In the genomic region with DNA sequence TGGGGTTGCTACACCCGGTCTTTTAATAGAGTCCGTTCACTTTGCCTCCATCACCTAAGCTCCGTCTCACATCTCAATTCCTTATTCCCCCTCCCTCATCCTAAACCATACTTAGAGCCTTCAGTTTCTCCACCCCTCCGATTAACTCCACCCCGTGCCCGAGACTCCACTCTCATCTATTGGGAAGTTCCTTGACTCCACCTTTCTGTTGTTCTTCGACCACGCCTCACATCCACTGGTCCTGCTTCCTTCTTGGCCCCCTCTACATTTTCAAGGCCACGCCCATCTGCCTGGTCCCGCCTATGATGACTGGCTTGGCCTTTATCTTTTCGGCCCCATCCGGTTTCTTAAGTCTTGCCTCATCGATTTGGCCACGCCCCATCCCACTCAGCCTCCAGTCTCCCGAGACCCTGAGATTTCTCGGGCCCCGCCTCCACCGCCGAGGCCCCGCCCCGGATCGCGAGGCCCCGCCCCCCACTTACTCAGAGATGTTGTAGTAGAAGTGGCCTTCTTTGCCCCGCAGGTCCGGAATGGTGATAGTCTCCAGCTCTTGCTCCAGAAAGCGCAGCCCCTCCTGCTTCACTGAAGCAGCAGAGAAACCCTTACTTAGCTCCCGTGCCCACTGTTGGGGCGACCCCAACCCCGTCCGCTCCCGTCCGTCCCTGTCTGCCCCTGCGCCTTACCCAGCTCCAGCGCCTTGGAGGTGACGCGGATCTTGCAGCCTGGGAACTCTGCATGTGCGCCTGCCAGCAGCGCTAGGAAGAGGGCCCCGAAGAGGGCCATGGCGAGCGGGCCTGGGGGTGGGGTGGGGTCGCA, we compare ENCODE assay signal across 8 cellular contexts. TPM values are rescaled to one million over a fixed set of nuclear protein-coding genes. Genes with fewer than 3 reads are reported as not detected.
DNase-seq lines count a peak whose midpoint lies in the region; ATAC-seq and TF ChIP-seq lines count a peak whose summit lies in the region.

No MANE protein-coding gene starts in this region.

- peak overlapping the region; percentile 82 for H3K4me3 Mint-ChIP-seq in activated naive CD4-positive, alpha-beta T cell treated with anti-CD3 and anti-CD28 coated beads for 36 hours

- no peaks in the 10 kb centered on the region for H3K9me3 ChIP-seq in suprapubic skin

- peaks cover 16% of the 10 kb centered on the region for H3K27me3 Mint-ChIP-seq in activated naive CD4-positive, alpha-beta T cell treated with anti-CD3 and anti-CD28 coated beads for 36 hours (ENCODE audit: low read depth)

- H3K4me3 ChIP-seq in suprapubic skin: peak overlapping the region; percentile 56

- in situ Hi-C loops in Caki2 (cut with HindIII; ENCODE audit: low pct_unique_long_range_greater_than_20kb, low sequenced_read_pairs): no loop called here
- in situ Hi-C loops in SK-MEL-5 (cut with HindIII; ENCODE audit: low pct_unique_long_range_greater_than_20kb, low sequenced_read_pairs): no loop called here

- H3K4me1 ChIP-seq in suprapubic skin: peaks cover 31% of the 10 kb centered on the region

- peaks cover 27% of the 10 kb centered on the region for H3K36me3 ChIP-seq in suprapubic skin

- TF ChIP-seq CTCF in suprapubic skin (IDR thresholded peaks at IDR 0.05): no peak

- H3K4me1 Mint-ChIP-seq in activated naive CD4-positive, alpha-beta T cell treated with anti-CD3 and anti-CD28 coated beads for 36 hours (ENCODE audit: low read depth): peaks cover 20% of the 10 kb centered on the region

- no peak for TF ChIP-seq EP300 in suprapubic skin (IDR thresholded peaks at IDR 0.05)

- no peaks in the 10 kb centered on the region for H3K27me3 ChIP-seq in suprapubic skin

- no peaks in the 10 kb centered on the region for H3K9me3 Mint-ChIP-seq in activated naive CD4-positive, alpha-beta T cell treated with anti-CD3 and anti-CD28 coated beads for 36 hours

- H3K27ac ChIP-seq in suprapubic skin: peak overlapping the region; percentile 84

- CTCF ChIA-PET in activated naive CD4-positive, alpha-beta T cell treated with anti-CD3 and anti-CD28 coated beads for 36 hours (lab: Charles Lee): interaction anchor here (1.4 to 2.9 kb wide), 2 partner anchors 21 to 112 kb away, joined by 3 to 7 read pairs; a partner anchor contains a TSS

- no peaks in the 10 kb centered on the region for H3K36me3 Mint-ChIP-seq in activated naive CD4-positive, alpha-beta T cell treated with anti-CD3 and anti-CD28 coated beads for 36 hours (ENCODE audit: low read depth)

- H3K27ac Mint-ChIP-seq in activated naive CD4-positive, alpha-beta T cell treated with anti-CD3 and anti-CD28 coated beads for 36 hours: peak overlapping the region; percentile 25

- peak; percentile 69 for ATAC-seq in GM21367 (IDR thresholded peaks at IDR 0.05; ENCODE audit: unreplicated experiment)

- intact Hi-C loops in activated naive CD4-positive, alpha-beta T cell treated with anti-CD3 and anti-CD28 coated beads for 36 hours (cut with micrococcal nuclease): loop anchor here (1.0 kb wide), 4 partner anchors 20 to 61 kb away; a partner anchor contains a TSS

- 4% methylated on average over 25 of the region's 43 CpGs for WGBS in suprapubic skin

- TF ChIP-seq POLR2A in suprapubic skin (IDR thresholded peaks at IDR 0.05): no peak

- DNase-seq in Caki2 (ENCODE audit: low read depth): peak; percentile 100
- peak; percentile 85 for DNase-seq in HT1080 (ENCODE audit: low read depth)
- DNase-seq in SK-MEL-5 (ENCODE audit: low read depth, low spot score): peak; percentile 90
- peak; percentile 97 for DNase-seq in activated naive CD4-positive, alpha-beta T cell treated with anti-CD3 and anti-CD28 coated beads for 36 hours
- peak; percentile 97 for DNase-seq in glomerular visceral epithelial cell (ENCODE audit: extremely low spot score)
- DNase-seq in occipital lobe (lab: John Stamatoyannopoulos, UW): peak; percentile 77
- peak; percentile 99 for DNase-seq in suprapubic skin (ENCODE audit: low spot score in 2 of 2)

RNA-seq across cellular contexts. Expression of a gene that starts 1.1 kb away (rescaled TPM):
- 6.5 and 9.1 TPM in 2 replicates for total RNA-seq in Caki2 (2014; rRNA removed; shearing (Covaris generic); ENCODE audit: low replicate concordance)
- total RNA-seq in HT1080 (2014; rRNA removed; shearing (Covaris generic)): 0.16 TPM in 1 of 2 replicates, not detected in the other
- 0.75 and 0.85 TPM in 2 replicates for polyA plus RNA-seq in HT1080 (2015; cell fraction: cytosol; rRNA removed)
- 0.65 and 0.87 TPM in 2 replicates for polyA plus RNA-seq in HT1080 (2015; cell fraction: nucleus; rRNA removed)
- 18.5 and 19.9 TPM in 2 replicates for total RNA-seq in SK-MEL-5 (2014; rRNA removed; shearing (Covaris generic))
- 39.4 and 44.0 TPM in 2 replicates for polyA plus RNA-seq in SK-MEL-5 (2015; cell fraction: cytosol; rRNA removed)
- 3.8 and 7.0 TPM in 2 replicates for polyA plus RNA-seq in SK-MEL-5 (2015; cell fraction: nucleus; rRNA removed)
- total RNA-seq in activated naive CD4-positive, alpha-beta T cell treated with anti-CD3 and anti-CD28 coated beads for 36 hours: 1 to 10 TPM; 4.3 to 4.8 TPM
- total RNA-seq in occipital lobe (19.0 TPM), suprapubic skin (100 to 1,000 TPM in 1 of 4 donors, 10 to 100 TPM in 3; 49.2 to 138 (median 70.4) TPM)

RNA-seq across cellular contexts. Expression of a gene that starts 19.7 kb away (rescaled TPM):
- total RNA-seq in Caki2 (2014; rRNA removed; shearing (Covaris generic); ENCODE audit: low replicate concordance): 96.4 and 123 TPM in 2 replicates
- 84.1 and 115 TPM in 2 replicates for total RNA-seq in HT1080 (2014; rRNA removed; shearing (Covaris generic))
- polyA plus RNA-seq in HT1080 (2015; cell fraction: cytosol; rRNA removed): 137 and 144 TPM in 2 replicates
- polyA plus RNA-seq in HT1080 (2015; cell fraction: nucleus; rRNA removed): 282 and 323 TPM in 2 replicates
- total RNA-seq in SK-MEL-5 (2014; rRNA removed; shearing (Covaris generic)): 447 and 457 TPM in 2 replicates
- polyA plus RNA-seq in SK-MEL-5 (2015; cell fraction: cytosol; rRNA removed): 1,285 and 1,383 TPM in 2 replicates
- 906 and 1,065 TPM in 2 replicates for polyA plus RNA-seq in SK-MEL-5 (2015; cell fraction: nucleus; rRNA removed)
- 10 to 100 TPM; 28.7 to 31.5 TPM for total RNA-seq in activated naive CD4-positive, alpha-beta T cell treated with anti-CD3 and anti-CD28 coated beads for 36 hours
- total RNA-seq in occipital lobe (15.8 TPM), suprapubic skin (100 to 1,000 TPM in 3 of 4 donors, 10 to 100 TPM in 1; 95.5 to 133 (median 120) TPM)

RNA-seq across cellular contexts. Expression of a gene that starts 19.9 kb away (rescaled TPM):
- total RNA-seq in Caki2 (2014; rRNA removed; shearing (Covaris generic); ENCODE audit: low replicate concordance): 3.4 and 5.2 TPM in 2 replicates
- 1.3 and 2.1 TPM in 2 replicates for total RNA-seq in HT1080 (2014; rRNA removed; shearing (Covaris generic))
- 1.8 and 3.0 TPM in 2 replicates for polyA plus RNA-seq in HT1080 (2015; cell fraction: cytosol; rRNA removed)
- polyA plus RNA-seq in HT1080 (2015; cell fraction: nucleus; rRNA removed): 5.5 and 9.3 TPM in 2 replicates
- total RNA-seq in SK-MEL-5 (2014; rRNA removed; shearing (Covaris generic)): 7.1 and 8.9 TPM in 2 replicates
- 5.3 and 8.8 TPM in 2 replicates for polyA plus RNA-seq in SK-MEL-5 (2015; cell fraction: cytosol; rRNA removed)
- polyA plus RNA-seq in SK-MEL-5 (2015; cell fraction: nucleus; rRNA removed): 18.6 and 23.3 TPM in 2 replicates
- total RNA-seq in activated naive CD4-positive, alpha-beta T cell treated with anti-CD3 and anti-CD28 coated beads for 36 hours: 1 to 10 TPM in 1 of 2 experiments, under 1 TPM in 1; 0.99 to 1.4 TPM
- 2.8 TPM for total RNA-seq in occipital lobe
- total RNA-seq in suprapubic skin: 10 to 100 TPM in 1 of 4 donors, 1 to 10 TPM in 3; 4.2 to 11.5 (median 5.7) TPM

RNA-seq across cellular contexts. Expression of a gene that starts 23.5 kb away (rescaled TPM):
- total RNA-seq in Caki2 (2014; rRNA removed; shearing (Covaris generic); ENCODE audit: low replicate concordance): 0.43 TPM in 1 of 2 replicates, not detected in the other
- 0.33 and 0.34 TPM in 2 replicates for total RNA-seq in HT1080 (2014; rRNA removed; shearing (Covaris generic))
- 0.19 and 0.86 TPM in 2 replicates for polyA plus RNA-seq in HT1080 (2015; cell fraction: cytosol; rRNA removed)
- polyA plus RNA-seq in HT1080 (2015; cell fraction: nucleus; rRNA removed): 3.3 and 5.4 TPM in 2 replicates
- total RNA-seq in SK-MEL-5 (2014; rRNA removed; shearing (Covaris generic)): 1.3 and 2.2 TPM in 2 replicates
- 0.63 and 0.69 TPM in 2 replicates for polyA plus RNA-seq in SK-MEL-5 (2015; cell fraction: cytosol; rRNA removed)
- 12.0 and 28.6 TPM in 2 replicates for polyA plus RNA-seq in SK-MEL-5 (2015; cell fraction: nucleus; rRNA removed)
- under 1 TPM; 0.38 to 0.52 TPM for total RNA-seq in activated naive CD4-positive, alpha-beta T cell treated with anti-CD3 and anti-CD28 coated beads for 36 hours
- total RNA-seq in occipital lobe (1.7 TPM), suprapubic skin (10 to 100 TPM in 1 of 4 donors, 1 to 10 TPM in 2, not detected in 1; 1.9 to 12.9 (median 6.4) TPM)

RNA-seq across cellular contexts. Expression of a gene that starts 23.6 kb away (rescaled TPM):
- 5.2 and 14.2 TPM in 2 replicates for total RNA-seq in Caki2 (2014; rRNA removed; shearing (Covaris generic); ENCODE audit: low replicate concordance)
- total RNA-seq in HT1080 (2014; rRNA removed; shearing (Covaris generic)): 12.4 and 17.7 TPM in 2 replicates
- polyA plus RNA-seq in HT1080 (2015; cell fraction: cytosol; rRNA removed): 32.3 and 36.5 TPM in 2 replicates
- polyA plus RNA-seq in HT1080 (2015; cell fraction: nucleus; rRNA removed): 25.4 and 27.3 TPM in 2 replicates
- 9.2 and 10.9 TPM in 2 replicates for total RNA-seq in SK-MEL-5 (2014; rRNA removed; shearing (Covaris generic))
- 43.9 and 50.8 TPM in 2 replicates for polyA plus RNA-seq in SK-MEL-5 (2015; cell fraction: cytosol; rRNA removed)
- polyA plus RNA-seq in SK-MEL-5 (2015; cell fraction: nucleus; rRNA removed): 36.9 and 40.6 TPM in 2 replicates
- 10 to 100 TPM; 39.2 to 39.5 TPM for total RNA-seq in activated naive CD4-positive, alpha-beta T cell treated with anti-CD3 and anti-CD28 coated beads for 36 hours
- total RNA-seq in occipital lobe (14.5 TPM), suprapubic skin (10 to 100 TPM; 37.2 to 70.3 (median 42.4) TPM)

Comparison
In these comparisons a context has a peak if more than half of its experiments do, and no peak if none do; other contexts are left out.
1. Peak in every context shown above with its lines: DNase-seq, ATAC-seq, H3K4me3 ChIP-seq and H3K27ac ChIP-seq.